Comparison of ENCODE assay signal across 30 cellular contexts in genomic region chr2:32623311-32623706, GRCh38.
"Had no signal": no experiment of that assay in that cellular context is flagged by ENCODE, and none has a peak within 500 bp of the region (broad histone marks: within the 10 kb centered on the region; RNA-seq: fewer than 3 reads in every experiment).

No MANE protein-coding gene starts in this region.

- H3K9me3 ChIP-seq: gastrocnemius medialis, pancreas, psoas muscle, stomach, transverse colon had no signal

- H3K4me2 ChIP-seq: hepatocyte, smooth muscle cell had no signal

- FAIRE-seq: pancreas, urothelium cell line had no signal

- DNase-seq: activated CD4-positive, alpha-beta memory T cell treated with anti-CD3 and anti-CD28 coated beads, Interleukin-2, amount 10 ng/mL, durations not matched to agents 7 days and 5 days; activated CD4-positive, alpha-beta T cell treated with anti-CD3 and anti-CD28 coated beads, Interleukin-2, amount 10 ng/mL, durations not matched to agents 24 days and 14 days; activated CD4-positive, CD25-positive, alpha-beta regulatory T cell treated with anti-CD3 and anti-CD28 coated beads, Interleukin-2, amount 50 U/mL, for 72 hours; activated CD8-positive, alpha-beta memory T cell treated with anti-CD3 and anti-CD28 coated beads, Interleukin-2, amount 50 U/mL, for 48 hours; activated gamma-delta T cell; activated naive CD4-positive, alpha-beta T cell treated with anti-CD3 and anti-CD28 coated beads, Interleukin-2, amount 50 U/mL, for 16 hours; activated naive CD8-positive, alpha-beta T cell treated with anti-CD3 and anti-CD28 coated beads, Interleukin-2, amount 50 U/mL, for 24 hours; activated T-cell treated with anti-CD3 and anti-CD28 coated beads, Interleukin-2, amount 50 U/mL, for 24 hours; dorsolateral prefrontal cortex; effector memory CD4-positive, alpha-beta T cell; glutamatergic neuron; islet precursor cell; left ventricle myocardium superior; nucleus accumbens; pancreas; psoas muscle; stimulated activated CD4-positive, alpha-beta T cell treated with anti-CD3 and anti-CD28 coated beads, Interleukin-1b, Interleukin-23, amount 100 ng/mL, for 48 hours; stimulated activated CD4-positive, alpha-beta T cell treated with anti-CD3 and anti-CD28 coated beads, Interleukin-4, amount 100 ng/mL, for 4 hours; stimulated activated CD8-positive, alpha-beta memory T cell treated with anti-CD3 and anti-CD28 coated beads, Interleukin-4, amount 100 ng/mL, for 48 hours; stimulated activated naive B cell treated with anti-CD40 and anti-IgM and Interleukin-4, amounts not matched to agents 10 μg/mL and 1 μg/mL and 100 μg/mL, for 72 hours; stomach; SW 1271; T-helper 17 cell; T1000; transverse colon had no signal

- H3K27ac ChIP-seq: hepatocyte, pancreas, psoas muscle, transverse colon had no signal

- H2AFZ ChIP-seq: hepatocyte had no signal

- H3K79me2 ChIP-seq: hepatocyte had no signal

- H3K4me1 ChIP-seq: pancreas had no signal

- ATAC-seq: activated naive CD8-positive, alpha-beta T cell treated with anti-CD3 and anti-CD28 coated beads, Interleukin-2, amount 50 U/mL, for 24 hours; gastrocnemius medialis; pancreas; stimulated activated naive B cell treated with anti-CD40 and anti-IgM and Interleukin-4, amounts not matched to agents 10 μg/mL and 1 μg/mL and 100 μg/mL, for 72 hours; T-helper 17 cell had no signal

- H3K27me3 ChIP-seq: dorsolateral prefrontal cortex, gastrocnemius medialis, hepatocyte, pancreas, stomach, transverse colon had no signal

- H3K4me3 ChIP-seq: coronary artery, dorsolateral prefrontal cortex, gastrocnemius medialis, hepatocyte, pancreas, psoas muscle, smooth muscle cell, stomach, transverse colon had no signal
